In the genomic region with DNA sequence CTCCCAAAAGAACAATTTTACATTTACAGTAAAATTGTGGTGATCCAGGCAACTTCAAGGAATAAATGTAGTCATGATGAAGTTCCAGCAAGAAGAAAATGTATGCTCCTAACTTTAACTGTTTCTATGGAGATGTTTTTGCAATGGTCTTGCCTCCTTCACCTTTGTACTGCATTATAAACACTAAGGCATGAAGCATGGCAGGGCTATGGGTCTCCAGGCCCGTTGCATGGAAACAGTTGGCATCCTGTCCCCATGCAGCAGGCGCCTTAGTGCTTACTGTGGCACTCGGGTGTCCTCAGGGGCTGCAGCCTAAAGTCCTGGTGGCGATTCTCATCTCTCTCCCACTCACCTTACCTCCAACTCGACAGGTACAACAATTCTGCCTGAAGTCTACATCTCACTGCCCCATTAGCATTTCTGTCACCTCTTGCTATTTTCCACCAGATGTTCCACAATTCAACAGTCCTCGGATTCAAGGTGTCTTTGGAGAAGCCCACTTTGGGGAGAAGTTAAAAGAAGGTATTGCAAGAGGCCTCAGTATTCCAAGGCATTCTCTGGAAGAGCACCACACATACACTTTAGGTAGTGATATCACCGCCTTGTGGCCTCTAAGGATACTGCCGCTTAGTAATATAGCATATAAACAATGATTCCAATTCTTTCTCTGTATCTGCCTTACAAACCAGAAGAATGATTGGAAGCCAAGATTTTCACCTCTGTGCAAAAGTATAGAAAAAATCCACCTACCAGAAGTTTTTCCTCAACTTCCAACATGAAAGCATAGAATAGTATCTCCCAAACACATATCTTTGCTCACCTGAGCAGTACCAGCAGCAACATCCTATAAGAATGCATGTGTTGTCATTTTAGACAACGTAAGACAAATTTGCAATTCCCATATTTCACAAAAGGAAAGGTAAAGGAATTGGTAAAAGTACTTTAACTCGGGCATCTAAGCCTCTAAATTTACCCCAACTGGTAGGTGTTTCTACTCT, we compare ENCODE assay signal across 9 cellular contexts. TPM values are rescaled to one million over a fixed set of nuclear protein-coding genes. Genes with fewer than 3 reads are reported as not detected.
DNase-seq lines count a peak whose midpoint lies in the region; ATAC-seq and TF ChIP-seq lines count a peak whose summit lies in the region.
"Had no signal": no experiment of that assay in that cellular context is flagged by ENCODE, and none has a peak within 500 bp of the region (broad histone marks: within the 10 kb centered on the region; RNA-seq: fewer than 3 reads in every experiment).

No MANE protein-coding gene starts in this region.

- H3K36me3 ChIP-seq in breast epithelium = no peaks in the 10 kb centered on the region

- TF ChIP-seq CTCF in breast epithelium (IDR thresholded peaks at IDR 0.05) = peak; percentile 26 to 51 (median 50)

- TF ChIP-seq POLR2A in breast epithelium (IDR thresholded peaks at IDR 0.05) = no peak

- no peaks in the 10 kb centered on the region for H3K36me3 Mint-ChIP-seq in immature natural killer cell

- H3K9me3 ChIP-seq in breast epithelium = no peaks in the 10 kb centered on the region

- H3K27ac ChIP-seq in breast epithelium = peak overlapping the region in 1 of 2 donors; percentile 19

- no peaks in the 10 kb centered on the region for H3K27me3 ChIP-seq in breast epithelium

- H3K27me3 Mint-ChIP-seq in immature natural killer cell (ENCODE audit: low read depth in 3 of 3) = peaks cover 7 to 30% (median 15%) of the 10 kb centered on the region in 3 donors

- no peak overlapping the region for H3K27ac Mint-ChIP-seq in immature natural killer cell

- ATAC-seq in GM21515 (IDR thresholded peaks at IDR 0.05; ENCODE audit: unreplicated experiment) = peak; percentile 54

- H3K4me3 Mint-ChIP-seq in immature natural killer cell = no peak overlapping the region

- H3K4me1 Mint-ChIP-seq in immature natural killer cell = peaks cover 5 to 9% of the 10 kb centered on the region in 2 donors

- intact Hi-C loops in breast epithelium (cut with DNase I; ENCODE audit: low total_unique reads) = no loop called here

- DNase-seq in D341Med (ENCODE audit: low spot score) = peak; percentile 43
- DNase-seq in NCI-H2196 treated with DMSO at 0.1 percent for 48 hours (lab: John Stamatoyannopoulos, UW; ENCODE audit: unreplicated experiment) = peak; percentile 49
- DNase-seq in breast epithelium (ENCODE audit: low spot score in 2 of 2) = no peak
- DNase-seq in medulla oblongata (ENCODE audit: extremely low spot score) = peak; percentile 73
- DNase-seq in NCI-H146 (lab: John Stamatoyannopoulos, UW) = no peak
- no peak for DNase-seq in immature natural killer cell
- no peak for DNase-seq in DMS79 (lab: John Stamatoyannopoulos, UW)

- peak overlapping the region; percentile 12 to 91 (median 50) for H3K4me3 ChIP-seq in breast epithelium

- H3K9me3 Mint-ChIP-seq in immature natural killer cell = no peaks in the 10 kb centered on the region

- H3K4me1 ChIP-seq in breast epithelium = no peaks in the 10 kb centered on the region

RNA-seq across cellular contexts. Expression of a gene that starts 5.1 kb away (rescaled TPM):
- 100 to 1,000 TPM; 179 to 225 (median 222) TPM for total RNA-seq in breast epithelium
- not detected for polyA plus RNA-seq in immature natural killer cell
- total RNA-seq: T-helper 1 cell treated with Interleukin-12 subunit alpha and Interleukin-12 subunit beta and Interleukin-4 antibody, amounts not matched to agents 30 ng/mL and 1 ng/mL, for 36 hours had no signal

Comparison
In these comparisons a context has a peak if more than half of its experiments do, and no peak if none do; other contexts are left out.
1. DNase-seq: peak in D341Med (single experiment), NCI-H2196 treated with DMSO at 0.1 percent for 48 hours (single experiment) and medulla oblongata (single experiment); none in breast epithelium (0 of 2), NCI-H146 (single experiment), immature natural killer cell (0 of 3) and DMS79 (single experiment).